In the genomic region with DNA sequence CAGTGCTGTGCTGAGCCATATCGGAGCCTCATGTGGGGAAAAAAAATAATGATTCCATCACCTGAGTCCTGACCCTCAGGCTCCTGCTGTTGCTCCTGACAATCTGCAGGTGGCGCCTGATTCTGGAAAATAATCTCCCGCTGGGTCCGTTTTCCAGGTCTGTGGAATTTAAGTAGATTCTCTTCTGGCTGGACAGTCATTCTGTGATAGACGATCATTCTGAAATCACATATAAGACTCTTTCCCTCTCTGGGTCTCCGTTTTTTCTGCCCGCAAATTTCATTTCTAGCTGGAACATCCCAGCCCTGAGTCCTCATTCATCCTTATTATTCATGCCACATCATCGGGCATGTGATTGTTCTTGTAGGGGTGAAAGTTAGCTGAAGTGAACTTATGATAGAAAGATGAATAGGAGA, we compare ENCODE assay signal across 7 cellular contexts. TPM values are rescaled to one million over a fixed set of nuclear protein-coding genes. Genes with fewer than 3 reads are reported as not detected.
A peak's percentile ranks its signal among the peaks of the same experiment; 100 is the strongest.
DNase-seq lines count a peak whose midpoint lies in the region; ATAC-seq and TF ChIP-seq lines count a peak whose summit lies in the region.

No MANE protein-coding gene starts in this region.

- no peak overlapping the region for H3K4me3 ChIP-seq in thoracic aorta

- DNase-seq in ELF-1 (ENCODE audit: low read depth, low spot score) (peak; percentile 64), LoVo (ENCODE audit: low spot score) (peak; percentile 76), RWPE1 (ENCODE audit: low spot score) (peak; percentile 87), cerebellar cortex (ENCODE audit: low spot score) (peak; percentile 92), left kidney (ENCODE audit: low read depth, low spot score) (peak; percentile 91), thoracic aorta (ENCODE audit: low spot score) (no peak)

- no peaks in the 10 kb centered on the region for H3K4me1 ChIP-seq in thoracic aorta (ENCODE audit: control insufficient read depth in 1 of 2, low read depth in 2 of 2)

- POLR2A ChIA-PET in RWPE1 (lab: Yijun Ruan, JAX; ENCODE audit: low non-redundant PET), result interaction anchor here (1.0 kb wide), 1 partner anchor 145 kb away, joined by 7 read pairs; a partner anchor contains a TSS

- H3K9me3 ChIP-seq in thoracic aorta, result no peaks in the 10 kb centered on the region

- H3K27ac ChIP-seq in RWPE1 (no peak overlapping the region), thoracic aorta (no peak overlapping the region)

- ATAC-seq in thoracic aorta (ENCODE audit: insufficient number of reproducible peaks, low FRiP score, low read depth), result no peak
- no peak for ATAC-seq in HG03135 (IDR thresholded peaks at IDR 0.05; ENCODE audit: unreplicated experiment)

- peak; percentile 99 for TF ChIP-seq CTCF in RWPE1 (conservative IDR thresholded peaks at IDR 0.05; ENCODE audit: low read depth)
- peak; percentile 90 for TF ChIP-seq CTCF in thoracic aorta (IDR thresholded peaks at IDR 0.05)

- no peaks in the 10 kb centered on the region for H3K36me3 ChIP-seq in thoracic aorta

- CTCF ChIA-PET in RWPE1 (lab: Yijun Ruan, JAX), result interaction anchor here (0.5 to 2.7 kb wide), 27 partner anchors 8 to 340 kb away, joined by 3 to 30 read pairs (median 3); a partner anchor contains a TSS

- no peaks in the 10 kb centered on the region for H3K27me3 ChIP-seq in thoracic aorta (replicated peaks; ENCODE audit: insufficient read depth)

RNA-seq across cellular contexts. Expression of a gene that starts 22.1 kb away (rescaled TPM):
- total RNA-seq in thoracic aorta, result 10 to 100 TPM; 66.2 to 87.3 TPM
